In genomic region chr20:59031326-59032022, GRCh38 we compare ENCODE assay signal across 9 cellular contexts. TPM values are rescaled to one million over a fixed set of nuclear protein-coding genes. Genes with fewer than 3 reads are reported as not detected.
DNase-seq lines count a peak whose midpoint lies in the region; ATAC-seq, FAIRE-seq and TF ChIP-seq lines count a peak whose summit lies in the region.
"Had no signal": no experiment of that assay in that cellular context is flagged by ENCODE, and none has a peak within 500 bp of the region (broad histone marks: within the 10 kb centered on the region; RNA-seq: fewer than 3 reads in every experiment).

No MANE protein-coding gene starts in this region.

- H3K27me3 ChIP-seq in KMS-11 (ENCODE audit: insufficient read depth, low read depth) (no peaks in the 10 kb centered on the region), bronchial epithelial cell (ENCODE audit: control insufficient read depth, insufficient read depth, low read length) (no peaks in the 10 kb centered on the region), muscle layer of colon (ENCODE audit: control insufficient read depth in 1 of 2, insufficient read depth in 2 of 2, low read length in 2 of 2) (no peaks in the 10 kb centered on the region)

- peak overlapping the region; percentile 69 for H3K27ac ChIP-seq in KMS-11
- peak overlapping the region; percentile 85 for H3K27ac ChIP-seq in muscle layer of colon (ENCODE audit: low read depth, low read length)

- H3K4me2 ChIP-seq in KMS-11 = peak overlapping the region; percentile 95

- H3K36me3 ChIP-seq in ES-I3 (ENCODE audit: insufficient read depth, low read length) (peaks cover 7% of the 10 kb centered on the region), KMS-11 (ENCODE audit: insufficient read depth) (peaks cover 28% of the 10 kb centered on the region; the same call in 1 of the 2 replicates), bronchial epithelial cell (ENCODE audit: control insufficient read depth, insufficient read depth, low read length) (peaks cover 12% of the 10 kb centered on the region), muscle layer of colon (ENCODE audit: insufficient read depth, low read length) (peaks cover 44% of the 10 kb centered on the region)

- no peak for FAIRE-seq in bronchial epithelial cell (lab: Jason Lieb, UNC)

- H3K9ac ChIP-seq in ES-I3 (ENCODE audit: low read depth, low read length) (peak overlapping the region; percentile 77), KMS-11 (peak overlapping the region; percentile 85), muscle layer of colon (ENCODE audit: low read length) (peak overlapping the region; percentile 26)

- DNase-seq in bronchial epithelial cell (ENCODE audit: low read depth) (no peak), NOMO-1 (lab: John Stamatoyannopoulos, UW; ENCODE audit: unreplicated experiment in 2 of 2) (no peak), SHP77 treated with DMSO at 0.1 percent for 48 hours (lab: John Stamatoyannopoulos, UW) (no peak)
- no peak for DNase-seq in activated effector memory CD4-positive, alpha-beta T cell treated with anti-CD3 and anti-CD28 coated beads, Interleukin-2, amount 50 U/mL, for 16 hours

- peaks cover 54% of the 10 kb centered on the region for H3K79me2 ChIP-seq in KMS-11 (ENCODE audit: insufficient read depth, low read depth)

- H3K9me3 ChIP-seq in ES-I3 (ENCODE audit: control insufficient read depth, insufficient read depth, low read length) = no peaks in the 10 kb centered on the region
- no peaks in the 10 kb centered on the region for H3K9me3 ChIP-seq in muscle layer of colon (ENCODE audit: low read length)

- peak overlapping the region; percentile 12 for H3K4me3 ChIP-seq in KMS-11 (IDR thresholded peaks at IDR 0.05; ENCODE audit: insufficient read depth, low read depth, low read length)
- peak overlapping the region; percentile 89 for H3K4me3 ChIP-seq in bronchial epithelial cell (ENCODE audit: low read depth, low read length)
- H3K4me3 ChIP-seq in muscle layer of colon (ENCODE audit: low read depth in 1 of 2, low read length in 2 of 2) = peak overlapping the region; percentile 60 to 93

- H2AFZ ChIP-seq in KMS-11 (ENCODE audit: low read depth) = peak overlapping the region; percentile 52; the same call in 1 of the 2 replicates

- H3K4me1 ChIP-seq in ES-I3 (ENCODE audit: insufficient read depth, low read length) (no peaks in the 10 kb centered on the region; the same call in 1 of the 2 replicates), KMS-11 (ENCODE audit: low read depth, poor library complexity, severe bottlenecking) (peaks cover 59% of the 10 kb centered on the region), muscle layer of colon (ENCODE audit: insufficient read depth, low read length) (peaks cover 47% of the 10 kb centered on the region)

- TF ChIP-seq CTCF in KMS-11 (conservative IDR thresholded peaks at IDR 0.05; ENCODE audit: low read depth, low read length) (no peak), bronchial epithelial cell (IDR thresholded peaks at IDR 0.05; ENCODE audit: insufficient read depth, low read length, severe bottlenecking) (no peak)

- no peaks in the 10 kb centered on the region for H4K20me1 ChIP-seq in KMS-11 (ENCODE audit: insufficient read depth)

- no peak for ATAC-seq in GM21529 (IDR thresholded peaks at IDR 0.05; ENCODE audit: unreplicated experiment)

RNA-seq across cellular contexts. Expression of gene ATP5F1E, which starts 0.7 kb away (rescaled TPM):
- total RNA-seq in bronchial epithelial cell = 17.1 and 25.3 TPM in 2 replicates

RNA-seq across cellular contexts. Expression of gene PRELID3B, which starts 11.1 kb away (rescaled TPM):
- 160 and 202 TPM in 2 replicates for total RNA-seq in bronchial epithelial cell

RNA-seq across cellular contexts. Expression of gene TUBB1, which starts 12.2 kb away (rescaled TPM):
- total RNA-seq in bronchial epithelial cell = not detected in 2 replicates
- total RNA-seq: T-helper 2 cell treated with Interferon-gamma antibody and Interleukin-4, amounts not matched to agents 100 ng/mL and 5 ng/mL, for 36 hours had no signal

RNA-seq across cellular contexts. Expression of gene CTSZ, which starts 24.4 kb away (rescaled TPM):
- 73.7 and 87.8 TPM in 2 replicates for total RNA-seq in bronchial epithelial cell

RNA-seq across cellular contexts. Expression of gene NELFCD, which starts 50.4 kb away (rescaled TPM):
- total RNA-seq in bronchial epithelial cell = 27.4 and 32.3 TPM in 2 replicates

Comparison
In these comparisons a context has a peak if more than half of its experiments do, and no peak if none do; other contexts are left out.
1. H3K9ac ChIP-seq: peak in every context shown above with its lines; median percentile 85 in KMS-11; 77 in ES-I3; 26 in muscle layer of colon.
2. H3K4me3 ChIP-seq: peak in every context shown above with its lines; median percentile 89 in bronchial epithelial cell; 76 in muscle layer of colon; 12 in KMS-11.